In the genomic region with DNA sequence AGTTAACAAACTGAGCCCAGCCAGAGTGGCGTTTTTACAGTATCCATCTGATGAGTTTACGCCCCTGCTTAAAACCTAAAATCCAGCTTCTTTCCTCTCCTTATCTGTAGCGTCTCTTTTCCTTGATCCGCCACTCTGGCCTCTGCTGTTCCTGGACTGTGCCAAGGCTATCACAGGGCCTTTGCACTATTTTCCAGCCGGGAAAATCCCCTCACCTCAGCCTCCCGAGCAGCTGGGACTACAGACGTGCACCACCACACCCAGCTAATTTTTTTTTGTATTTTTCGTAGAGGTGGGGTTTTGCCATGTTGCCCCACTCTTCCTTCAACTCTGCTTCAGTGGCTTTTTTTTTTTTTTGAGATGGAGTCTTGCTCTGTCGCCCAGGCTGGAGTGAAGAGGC, we compare ENCODE assay signal across 17 cellular contexts. TPM values are rescaled to one million over a fixed set of nuclear protein-coding genes. Genes with fewer than 3 reads are reported as not detected.
A peak's percentile ranks its signal among the peaks of the same experiment; 100 is the strongest.
DNase-seq lines count a peak whose midpoint lies in the region; ATAC-seq, FAIRE-seq and TF ChIP-seq lines count a peak whose summit lies in the region.
"Had no signal": no experiment of that assay in that cellular context is flagged by ENCODE, and none has a peak within 500 bp of the region (broad histone marks: within the 10 kb centered on the region; RNA-seq: fewer than 3 reads in every experiment).

No MANE protein-coding gene starts in this region.

- H4K20me1 ChIP-seq in K562 (replicated peaks; ENCODE audit: control insufficient read depth, insufficient read depth, low read length) = no peaks in the 10 kb centered on the region

- no peaks in the 10 kb centered on the region for H3K79me2 ChIP-seq in K562 (ENCODE audit: control insufficient read depth, insufficient read depth, low read length)

- H3K27me3 Mint-ChIP-seq in HFFc6 (ENCODE audit: insufficient read depth) = peaks cover 6% of the 10 kb centered on the region

- no peak overlapping the region for H3K4me2 ChIP-seq in K562 (ENCODE audit: insufficient read depth, low read length)

- FAIRE-seq in K562 (lab: Jason Lieb, UNC) = no peak

- H3K36me3 Mint-ChIP-seq in HFFc6 (ENCODE audit: low read depth) = 0 out of 2 replicates have a peak, but pooled peaks cover 8% of the 10 kb centered on the region
- H3K36me3 Mint-ChIP-seq: CD8-positive, alpha-beta memory T cell had no signal

- no TSS peak for BruUV-seq in K562 (replicated peaks; lab: Mats Ljungman, UMichigan)

- H3K4me3 Mint-ChIP-seq in HFFc6 = peak overlapping the region; percentile 71
- H3K4me3 Mint-ChIP-seq: activated CD4-positive, alpha-beta T cell treated with anti-CD3 and anti-CD28 coated beads, Interleukin-2, amount 10 ng/mL, durations not matched to agents 24 days and 14 days; CD8-positive, alpha-beta memory T cell had no signal

- H2AFZ ChIP-seq in K562 (ENCODE audit: low read depth, low read length) = peak overlapping the region; percentile 73

- H3K4me3 ChIP-seq in K562 (no peak overlapping the region), subcutaneous abdominal adipose tissue (ENCODE audit: low read depth in 1 of 5, low read length in 5 of 5) (no peak overlapping the region), upper lobe of right lung (no peak overlapping the region)
- H3K4me3 ChIP-seq: psoas muscle had no signal

- H3K9me3 ChIP-seq in K562 (replicated peaks; ENCODE audit: control insufficient read depth, insufficient read depth, low read depth, low read length) = no peaks in the 10 kb centered on the region
- H3K9me3 ChIP-seq in subcutaneous abdominal adipose tissue (ENCODE audit: control insufficient read depth in 5 of 5, low read length in 5 of 5) = no peaks in the 10 kb centered on the region
- no peaks in the 10 kb centered on the region for H3K9me3 ChIP-seq in upper lobe of right lung
- H3K9me3 ChIP-seq: psoas muscle had no signal

- intact Hi-C loops in K562 (cut with micrococcal nuclease) = loop anchor here (5.0 kb wide), 1 partner anchor 238 kb away; no protein-coding TSS in a partner anchor
- intact Hi-C loops in left colon (cut with DNase I, micrococcal nuclease) = loop anchor here in 1 of 2 donors (5.0 to 10.0 kb wide), 2 partner anchors 38 to 105 kb away; no protein-coding TSS in a partner anchor
- intact Hi-C loops in upper lobe of right lung (cut with DNase I) = loop anchor here (10.0 kb wide), 1 partner anchor 335 kb away; no protein-coding TSS in a partner anchor

- no peak overlapping the region for H3K27ac ChIP-seq in K562 (ENCODE audit: extremely low read depth, low read depth, low read length)
- peak overlapping the region; percentile 57 for H3K27ac ChIP-seq in subcutaneous abdominal adipose tissue (ENCODE audit: low read depth, low read length)
- H3K27ac ChIP-seq in upper lobe of right lung = no peak overlapping the region

- no peak for TF ChIP-seq CTCF in HFFc6 (IDR thresholded peaks at IDR 0.05)
- TF ChIP-seq CTCF in K562 (IDR thresholded peaks at IDR 0.05 in 2 of 3, conservative IDR thresholded peaks at IDR 0.05 in 1 of 3; ENCODE audit: insufficient read depth in 2 of 3, low read depth in 1 of 3, low read length in 3 of 3) = no peak
- TF ChIP-seq CTCF in upper lobe of right lung (IDR thresholded peaks at IDR 0.05) = no peak

- H3K27ac Mint-ChIP-seq in HFFc6 = peak overlapping the region; percentile 97
- H3K27ac Mint-ChIP-seq: activated CD4-positive, alpha-beta T cell treated with anti-CD3 and anti-CD28 coated beads, Interleukin-2, amount 10 ng/mL, durations not matched to agents 24 days and 14 days; CD8-positive, alpha-beta memory T cell had no signal

- 38% methylated on average over 9 of the region's 9 CpGs for WGBS in K562 (ENCODE audit: insufficient coverage, low coverage, missing lambda C conversion rate)

- H3K36me3 ChIP-seq in K562 (ENCODE audit: control insufficient read depth, insufficient read depth, low read length) (no peaks in the 10 kb centered on the region), subcutaneous abdominal adipose tissue (ENCODE audit: control insufficient read depth in 5 of 5, insufficient read depth in 5 of 5, low read length in 5 of 5) (no peaks in the 10 kb centered on the region), upper lobe of right lung (no peaks in the 10 kb centered on the region)

- 0 out of 2 replicates have a peak, but pooled peaks cover 5% of the 10 kb centered on the region for H3K9me3 Mint-ChIP-seq in HFFc6
- H3K9me3 Mint-ChIP-seq: activated CD4-positive, alpha-beta T cell treated with anti-CD3 and anti-CD28 coated beads, Interleukin-2, amount 10 ng/mL, durations not matched to agents 24 days and 14 days; CD8-positive, alpha-beta memory T cell had no signal

- ATAC-seq in K562 (no peak), left colon (peak; percentile 33), upper lobe of right lung (no peak)

- TF ChIP-seq POLR2A in K562 (conservative IDR thresholded peaks at IDR 0.05) = no peak

- H3K9ac ChIP-seq in K562 (ENCODE audit: insufficient read depth in 1 of 2, low read depth in 2 of 2, low read length in 2 of 2) (peak overlapping the region in 1 of 2 experiments; percentile 18; a peak in 1 of 4 replicates), subcutaneous abdominal adipose tissue (ENCODE audit: low read length in 5 of 5) (no peak overlapping the region)

- POLR2A ChIA-PET in K562 (lab: Yijun Ruan, JAX) = interaction anchor here (0.6 to 1.0 kb wide), 4 partner anchors 8 to 234 kb away, joined by 3 to 5 read pairs (median 4); a partner anchor contains a TSS

- H3K4me1 ChIP-seq in K562 (replicated peaks in 1 of 2; ENCODE audit: control insufficient read depth in 2 of 2, insufficient read depth in 2 of 2, low read length in 2 of 2) (peaks cover 25 to 35% of the 10 kb centered on the region in 2 experiments), subcutaneous abdominal adipose tissue (ENCODE audit: control insufficient read depth in 5 of 5, insufficient read depth in 5 of 5, low read length in 5 of 5) (peaks cover 0 to 13% (median 4%) of the 10 kb centered on the region in 5 donors), upper lobe of right lung (peaks cover 7% of the 10 kb centered on the region)

- in situ Hi-C loops in K562 (cut with MboI) (loop anchor here (5.0 kb wide), 1 partner anchor 243 kb away; no protein-coding TSS in a partner anchor), G401 (cut with HindIII; ENCODE audit: low sequenced_read_pairs) (loop anchor here (25.0 kb wide), 1 partner anchor 162 kb away; no protein-coding TSS in a partner anchor)

- no peak for TF ChIP-seq RAD21 in K562 (CRISPR knock-in tag; conservative IDR thresholded peaks at IDR 0.05 in 1 of 2, IDR thresholded peaks at IDR 0.05 in 1 of 2)

- H3K27me3 ChIP-seq in K562 (ENCODE audit: control insufficient read depth in 2 of 2, insufficient read depth in 2 of 2, low read length in 2 of 2) = peaks cover 0 to 3% of the 10 kb centered on the region in 2 experiments; a peak in 1 of 5 replicates
- H3K27me3 ChIP-seq in subcutaneous abdominal adipose tissue (ENCODE audit: control insufficient read depth in 5 of 5, insufficient read depth in 4 of 5, low read length in 5 of 5) = peaks cover 0 to 7% (median 0%) of the 10 kb centered on the region in 5 donors
- no peaks in the 10 kb centered on the region for H3K27me3 ChIP-seq in upper lobe of right lung

- DNase-seq in HFFc6 = no peak
- DNase-seq in K562 (ENCODE audit: extremely low read depth in 1 of 4, low spot score in 3 of 4) = no peak
- DNase-seq in left colon = no peak
- DNase-seq in G401 (ENCODE audit: low spot score) = no peak
- no peak for DNase-seq in activated CD4-positive, CD25-positive, alpha-beta regulatory T cell treated with anti-CD3 and anti-CD28 coated beads, Interleukin-2, amount 50 U/mL, for 72 hours
- no peak for DNase-seq in upper lobe of right lung
- DNase-seq: activated CD4-positive, alpha-beta T cell treated with anti-CD3 and anti-CD28 coated beads, Interleukin-2, amount 10 ng/mL, durations not matched to agents 24 days and 14 days; CD8-positive, alpha-beta memory T cell; H7; Kasumi-1; NCI-H1694 treated with DMSO at 0.1 percent for 48 hours; NCI-H510A treated with DMSO at 0.1 percent for 48 hours had no signal

- H3K9me1 ChIP-seq in K562 (ENCODE audit: control insufficient read depth, insufficient read depth, low read length) = no peaks in the 10 kb centered on the region

- no peak for TF ChIP-seq EP300 in K562 (IDR thresholded peaks at IDR 0.05; ENCODE audit: low read length)

- CTCF ChIA-PET in K562 (lab: Yijun Ruan, JAX; ENCODE audit: low intra/inter-chr PET ratio) = no interaction called here

- peaks cover 67% of the 10 kb centered on the region for H3K4me1 Mint-ChIP-seq in HFFc6 (ENCODE audit: low read depth)

RNA-seq across cellular contexts. Expression of a gene that starts 7.9 kb away (rescaled TPM):
- total RNA-seq in HFFc6 (2021; fragmentation: NEBNext Ultra II Directional; extraction: Animal tissue kit (Norgen Biotek cat#: 25700)) = 1 to 10 TPM; 3.9 to 7.2 (median 6.0) TPM
- total RNA-seq in K562 (2011; cell fraction: chromatin; rRNA removed; ENCODE audit: low replicate concordance) = 1.9 and 4.9 TPM in 2 replicates
- total RNA-seq in K562 (2011; cell fraction: nucleolus; rRNA removed) = 3.6 and 4.8 TPM in 2 replicates
- total RNA-seq in K562 (2011; cell fraction: nucleoplasm; rRNA removed) = 2.0 and 5.0 TPM in 2 replicates
- total RNA-seq in K562 (2014; rRNA removed) (0.32 and 0.94 TPM in 2 replicates), K562 (2014; rRNA removed; fragmentation: Illumina TruSeq; extraction: Trizol) (not detected in 2 replicates), K562 (2015; rRNA removed; fragmentation: Illumina TruSeq; extraction: Trizol) (not detected in 2 replicates), K562 (2021) (0.42 and 0.73 TPM in 2 replicates), left colon (1 to 10 TPM; 3.7 to 3.8 TPM), upper lobe of right lung (2.3 TPM)
- polyA plus RNA-seq in K562 (2011; rRNA removed) (0.33 and 0.49 TPM in 2 replicates), K562 (2014; fragmentation: Illumina TruSeq; extraction: Trizol) (0.69 TPM in 1 of 2 replicates, not detected in the other), K562 (2014; fragmentation: Nextera tagmentation; extraction: Ambion mirVana) (under 1 TPM in 1 of 2 experiments, not detected in 1; 0.08 TPM), K562 (2014; rRNA removed) (0.35 and 0.82 TPM in 2 replicates)
- polyA plus RNA-seq in K562 (2011; cell fraction: cytosol; rRNA removed) = 0.59 and 1.3 TPM in 2 replicates
- 1.4 and 3.9 TPM in 2 replicates for polyA plus RNA-seq in K562 (2011; cell fraction: nucleus; rRNA removed)
- polyA plus RNA-seq in K562 (2012) = 0.25 and 0.58 TPM in 2 replicates
- polyA minus RNA-seq in K562 (2011; rRNA and poly(A)+ RNA removed) = 0.53 and 1.1 TPM in 2 replicates
- not detected in 2 replicates for polyA minus RNA-seq in K562 (2011; cell fraction: cytosol; rRNA and poly(A)+ RNA removed)
- polyA minus RNA-seq in K562 (2011; cell fraction: nucleus; rRNA and poly(A)+ RNA removed) = 1.6 and 1.9 TPM in 2 replicates
- total RNA-seq in G401 (2014; rRNA removed; shearing (Covaris generic)) = not detected in 2 replicates
- total RNA-seq: CD8-positive, alpha-beta memory T cell; mononuclear cell had no signal
- polyA plus RNA-seq: CD8-positive, alpha-beta memory T cell had no signal

RNA-seq across cellular contexts. Expression of a gene that starts 10.7 kb away (rescaled TPM):
- total RNA-seq in HFFc6 (2021; fragmentation: NEBNext Ultra II Directional; extraction: Animal tissue kit (Norgen Biotek cat#: 25700)) = not detected
- not detected in 2 replicates for total RNA-seq in K562 (2011; cell fraction: chromatin; rRNA removed; ENCODE audit: low replicate concordance)
- not detected in 2 replicates for total RNA-seq in K562 (2011; cell fraction: nucleolus; rRNA removed)
- not detected in 2 replicates for total RNA-seq in K562 (2011; cell fraction: nucleoplasm; rRNA removed)
- not detected in 2 replicates for total RNA-seq in K562 (2014; rRNA removed)
- not detected in 2 replicates for total RNA-seq in K562 (2014; rRNA removed; fragmentation: Illumina TruSeq; extraction: Trizol)
- not detected in 2 replicates for total RNA-seq in K562 (2015; rRNA removed; fragmentation: Illumina TruSeq; extraction: Trizol)
- total RNA-seq in K562 (2021) = not detected in 2 replicates
- polyA plus RNA-seq in K562 (2011; rRNA removed) = not detected in 2 replicates
- not detected in 2 replicates for polyA plus RNA-seq in K562 (2011; cell fraction: cytosol; rRNA removed)
- polyA plus RNA-seq in K562 (2011; cell fraction: nucleus; rRNA removed) = not detected in 2 replicates
- not detected in 2 replicates for polyA plus RNA-seq in K562 (2012)
- polyA plus RNA-seq in K562 (2014; fragmentation: Illumina TruSeq; extraction: Trizol) = not detected in 2 replicates
- polyA plus RNA-seq in K562 (2014; fragmentation: Nextera tagmentation; extraction: Ambion mirVana) = not detected
- not detected in 2 replicates for polyA plus RNA-seq in K562 (2014; rRNA removed)
- not detected in 2 replicates for polyA minus RNA-seq in K562 (2011; rRNA and poly(A)+ RNA removed)
- polyA minus RNA-seq in K562 (2011; cell fraction: cytosol; rRNA and poly(A)+ RNA removed) = not detected in 2 replicates
- not detected in 2 replicates for polyA minus RNA-seq in K562 (2011; cell fraction: nucleus; rRNA and poly(A)+ RNA removed)
- total RNA-seq in left colon = not detected
- not detected in 2 replicates for total RNA-seq in G401 (2014; rRNA removed; shearing (Covaris generic))
- not detected for total RNA-seq in upper lobe of right lung
- total RNA-seq: activated CD4-positive, alpha-beta T cell treated with anti-CD3 and anti-CD28 coated beads, Interleukin-2, amount 10 ng/mL, durations not matched to agents 24 days and 14 days; CD8-positive, alpha-beta memory T cell; dermis blood vessel endothelial cell; H7; mononuclear cell; psoas muscle; T-helper 1 cell treated with Interleukin-12 subunit alpha and Interleukin-12 subunit beta and Interleukin-4 antibody, amounts not matched to agents 30 ng/mL and 1 ng/mL, for 36 hours had no signal
- polyA plus RNA-seq: CD8-positive, alpha-beta memory T cell; psoas muscle had no signal

RNA-seq across cellular contexts. Expression of a gene that starts 19.4 kb away (rescaled TPM):
- total RNA-seq in HFFc6 (2021; fragmentation: NEBNext Ultra II Directional; extraction: Animal tissue kit (Norgen Biotek cat#: 25700)) = under 1 TPM; 0.05 to 0.47 (median 0.32) TPM
- 1.8 and 2.6 TPM in 2 replicates for total RNA-seq in K562 (2011; cell fraction: chromatin; rRNA removed; ENCODE audit: low replicate concordance)
- total RNA-seq in K562 (2011; cell fraction: nucleolus; rRNA removed) = 0.66 and 1.0 TPM in 2 replicates
- 2.3 and 2.8 TPM in 2 replicates for total RNA-seq in K562 (2011; cell fraction: nucleoplasm; rRNA removed)
- total RNA-seq in K562 (2014; rRNA removed) (0.05 and 0.08 TPM in 2 replicates), K562 (2014; rRNA removed; fragmentation: Illumina TruSeq; extraction: Trizol) (0.06 TPM in 1 of 2 replicates, not detected in the other), K562 (2015; rRNA removed; fragmentation: Illumina TruSeq; extraction: Trizol) (0.04 and 0.07 TPM in 2 replicates), K562 (2021) (0.60 and 0.63 TPM in 2 replicates), left colon (1,000 to 10,000 TPM; 1,078 to 1,246 TPM), upper lobe of right lung (103 TPM)
- polyA plus RNA-seq in K562 (2011; rRNA removed) (0.06 and 0.37 TPM in 2 replicates), K562 (2014; fragmentation: Illumina TruSeq; extraction: Trizol) (0.10 and 0.21 TPM in 2 replicates), K562 (2014; fragmentation: Nextera tagmentation; extraction: Ambion mirVana) (not detected), K562 (2014; rRNA removed) (0.05 and 0.13 TPM in 2 replicates)
- polyA plus RNA-seq in K562 (2011; cell fraction: cytosol; rRNA removed) = 0.18 TPM in 2 replicates
- polyA plus RNA-seq in K562 (2011; cell fraction: nucleus; rRNA removed) = 0.16 and 0.48 TPM in 2 replicates
- 0.13 and 0.25 TPM in 2 replicates for polyA plus RNA-seq in K562 (2012)
- 0.07 and 0.66 TPM in 2 replicates for polyA minus RNA-seq in K562 (2011; rRNA and poly(A)+ RNA removed)
- 0.67 TPM in 1 of 2 replicates, not detected in the other for polyA minus RNA-seq in K562 (2011; cell fraction: cytosol; rRNA and poly(A)+ RNA removed)
- 0.27 TPM in 1 of 2 replicates, not detected in the other for polyA minus RNA-seq in K562 (2011; cell fraction: nucleus; rRNA and poly(A)+ RNA removed)
- total RNA-seq in G401 (2014; rRNA removed; shearing (Covaris generic)) = 1.6 and 2.8 TPM in 2 replicates
- total RNA-seq: activated CD4-positive, alpha-beta T cell treated with anti-CD3 and anti-CD28 coated beads, Interleukin-2, amount 10 ng/mL, durations not matched to agents 24 days and 14 days; T-helper 1 cell treated with Interleukin-12 subunit alpha and Interleukin-12 subunit beta and Interleukin-4 antibody, amounts not matched to agents 30 ng/mL and 1 ng/mL, for 36 hours had no signal
- polyA plus RNA-seq: CD8-positive, alpha-beta memory T cell had no signal

Comparison
In these comparisons a context has a peak if more than half of its experiments do, and no peak if none do; other contexts are left out.
1. RNA of a gene that starts 19.4 kb away (total RNA-seq): 1,078 to 1,246 TPM in left colon and 103 TPM in upper lobe of right lung (single experiment); 1.6 to 2.8 TPM in G401, 0.05 to 0.47 TPM in HFFc6 and 0.04 to 2.8 TPM in K562; every median in the first group is over 10 times any median in the second.